In genomic region chr11:13117344-13117743, GRCh38 we compare ENCODE assay signal across 1 cellular context.
TF ChIP-seq lines count a peak whose summit lies in the region.

No MANE protein-coding gene starts in this region.

TF ChIP-seq in HCT116, 20 proteins besides CTCF, POLR2A, EP300 and RAD21 (continued from another document):
- TF ChIP-seq, protein P1, sequence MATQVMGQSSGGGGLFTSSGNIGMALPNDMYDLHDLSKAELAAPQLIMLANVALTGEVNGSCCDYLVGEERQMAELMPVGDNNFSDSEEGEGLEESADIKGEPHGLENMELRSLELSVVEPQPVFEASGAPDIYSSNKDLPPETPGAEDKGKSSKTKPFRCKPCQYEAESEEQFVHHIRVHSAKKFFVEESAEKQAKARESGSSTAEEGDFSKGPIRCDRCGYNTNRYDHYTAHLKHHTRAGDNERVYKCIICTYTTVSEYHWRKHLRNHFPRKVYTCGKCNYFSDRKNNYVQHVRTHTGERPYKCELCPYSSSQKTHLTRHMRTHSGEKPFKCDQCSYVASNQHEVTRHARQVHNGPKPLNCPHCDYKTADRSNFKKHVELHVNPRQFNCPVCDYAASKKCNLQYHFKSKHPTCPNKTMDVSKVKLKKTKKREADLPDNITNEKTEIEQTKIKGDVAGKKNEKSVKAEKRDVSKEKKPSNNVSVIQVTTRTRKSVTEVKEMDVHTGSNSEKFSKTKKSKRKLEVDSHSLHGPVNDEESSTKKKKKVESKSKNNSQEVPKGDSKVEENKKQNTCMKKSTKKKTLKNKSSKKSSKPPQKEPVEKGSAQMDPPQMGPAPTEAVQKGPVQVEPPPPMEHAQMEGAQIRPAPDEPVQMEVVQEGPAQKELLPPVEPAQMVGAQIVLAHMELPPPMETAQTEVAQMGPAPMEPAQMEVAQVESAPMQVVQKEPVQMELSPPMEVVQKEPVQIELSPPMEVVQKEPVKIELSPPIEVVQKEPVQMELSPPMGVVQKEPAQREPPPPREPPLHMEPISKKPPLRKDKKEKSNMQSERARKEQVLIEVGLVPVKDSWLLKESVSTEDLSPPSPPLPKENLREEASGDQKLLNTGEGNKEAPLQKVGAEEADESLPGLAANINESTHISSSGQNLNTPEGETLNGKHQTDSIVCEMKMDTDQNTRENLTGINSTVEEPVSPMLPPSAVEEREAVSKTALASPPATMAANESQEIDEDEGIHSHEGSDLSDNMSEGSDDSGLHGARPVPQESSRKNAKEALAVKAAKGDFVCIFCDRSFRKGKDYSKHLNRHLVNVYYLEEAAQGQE (IDR thresholded peaks at IDR 0.05; ENCODE audit: low read depth): no peak
- TF ChIP-seq EZH2 (IDR thresholded peaks at IDR 0.05) (no peak), ZFX (IDR thresholded peaks at IDR 0.05) (no peak)
TF ChIP-seq in HCT116: peak in this region for 0.
